Comparison of ENCODE assay signal across 8 cellular contexts in the genomic region with DNA sequence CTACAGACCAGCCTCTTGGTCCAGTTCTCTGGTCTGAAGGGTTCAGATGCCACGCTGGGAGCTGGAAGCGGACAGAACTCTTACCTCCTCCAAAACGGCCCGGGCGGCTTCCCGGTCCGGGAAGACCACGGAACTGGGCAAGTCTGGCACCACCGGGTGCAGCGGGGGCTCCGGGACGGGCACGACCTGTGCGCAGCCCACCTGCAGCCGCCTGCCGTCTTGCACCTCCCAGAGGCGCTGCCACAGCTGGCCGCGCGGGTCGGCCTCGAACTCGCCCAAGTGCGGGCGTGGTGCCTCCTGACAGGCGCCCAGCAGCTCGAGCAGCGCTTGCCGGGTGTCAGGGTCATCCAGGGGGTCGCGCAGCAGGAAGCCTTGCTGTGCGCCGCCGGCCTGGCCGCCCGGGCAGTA.
DNase-seq lines count a peak whose midpoint lies in the region; ATAC-seq and TF ChIP-seq lines count a peak whose summit lies in the region.

No MANE protein-coding gene starts in this region.

- peak overlapping the region; percentile 74 for H3K9ac ChIP-seq in NT2/D1 (ENCODE audit: insufficient read length, low read depth)
- H3K9ac ChIP-seq in mucosa of stomach (ENCODE audit: low read length), result peak overlapping the region; percentile 63

- no peaks in the 10 kb centered on the region for H3K79me2 ChIP-seq in DOHH2 (ENCODE audit: control insufficient read depth, low read length)

- TF ChIP-seq CTCF in DOHH2 (IDR thresholded peaks at IDR 0.05; ENCODE audit: low read depth, low read length, poor library complexity, severe bottlenecking) (no peak), cardiac fibroblast (IDR thresholded peaks at IDR 0.05; ENCODE audit: low read depth, low read length) (no peak)

- no peaks in the 10 kb centered on the region for H3K9me2 ChIP-seq in DOHH2 (replicated peaks; ENCODE audit: control insufficient read depth, low read length)

- H3K4me1 ChIP-seq in DOHH2 (ENCODE audit: control insufficient read depth, low read length) (peaks cover 17% of the 10 kb centered on the region), NT2/D1 (ENCODE audit: insufficient read depth, insufficient read length) (peaks cover 2% of the 10 kb centered on the region), mucosa of stomach (ENCODE audit: control insufficient read depth, insufficient read depth, low read length) (peaks cover 6% of the 10 kb centered on the region)

- peaks cover 5% of the 10 kb centered on the region; the same call in 1 of the 2 replicates for H3F3A ChIP-seq in DOHH2 (ENCODE audit: control insufficient read depth, insufficient read depth)

- peaks cover 6% of the 10 kb centered on the region; the same call in 1 of the 2 replicates for H3K9me3 ChIP-seq in DOHH2 (ENCODE audit: control insufficient read depth, insufficient read depth, low read length)
- peaks cover 20% of the 10 kb centered on the region; the same call in 1 of the 2 replicates for H3K9me3 ChIP-seq in NT2/D1 (ENCODE audit: insufficient read depth, low read length)
- no peaks in the 10 kb centered on the region for H3K9me3 ChIP-seq in mucosa of stomach (ENCODE audit: control insufficient read depth, low read length)

- H3K4me2 ChIP-seq in DOHH2 (ENCODE audit: low read length), result peak overlapping the region; percentile 86

- H3K27me3 ChIP-seq in DOHH2 (ENCODE audit: control insufficient read depth, low read length) (0 out of 2 replicates have a peak, but pooled peaks cover 2% of the 10 kb centered on the region), NT2/D1 (ENCODE audit: insufficient read depth, insufficient read length) (peaks cover 29% of the 10 kb centered on the region), mucosa of stomach (ENCODE audit: control insufficient read depth, insufficient read depth, low read length) (no peaks in the 10 kb centered on the region)

- no peaks in the 10 kb centered on the region for H4K20me1 ChIP-seq in DOHH2 (ENCODE audit: control insufficient read depth, insufficient read depth, low read depth, low read length)

- H3K4me3 ChIP-seq in DOHH2 (ENCODE audit: low read length) (peak overlapping the region; percentile 81), NT2/D1 (ENCODE audit: insufficient read length, low read depth) (peak overlapping the region; percentile 57), cardiac fibroblast (replicated peaks in 1 of 2; ENCODE audit: low read depth in 2 of 2, low read length in 2 of 2) (peak overlapping the region; percentile 9 to 11), mucosa of stomach (ENCODE audit: low read length) (peak overlapping the region; percentile 31)

- no peak overlapping the region for H3K27ac ChIP-seq in DOHH2 (ENCODE audit: low read depth, low read length)

- H3K36me3 ChIP-seq in DOHH2 (ENCODE audit: control insufficient read depth, low read length), result no peaks in the 10 kb centered on the region
- H3K36me3 ChIP-seq in NT2/D1 (ENCODE audit: insufficient read depth, insufficient read length, low read length), result no peaks in the 10 kb centered on the region
- no peaks in the 10 kb centered on the region for H3K36me3 ChIP-seq in mucosa of stomach (ENCODE audit: control insufficient read depth, insufficient read depth, low read length)

- ATAC-seq in GM21737 (IDR thresholded peaks at IDR 0.05; ENCODE audit: unreplicated experiment), result peak; percentile 25

- DNase-seq in NT2/D1 (ENCODE audit: low read depth, low spot score) (no peak), cardiac fibroblast (ENCODE audit: low read depth in 2 of 2) (peak in 1 of 2 donors; percentile 30), iPS-NIHi7 (ENCODE audit: extremely low spot score) (no peak), NOMO-1 treated with DMSO at 0.1 percent for 48 hours (lab: John Stamatoyannopoulos, UW; ENCODE audit: unreplicated experiment) (no peak), SIG-M5 (lab: John Stamatoyannopoulos, UW) (no peak)

Comparison
In these comparisons a context has a peak if more than half of its experiments do, and no peak if none do; other contexts are left out.
1. H3K4me3 ChIP-seq: peak in every context shown above with its lines; median percentile 81 in DOHH2; 57 in NT2/D1; 31 in mucosa of stomach; 10 in cardiac fibroblast.